ENCODE assay signal across 9 cellular contexts in the genomic region with DNA sequence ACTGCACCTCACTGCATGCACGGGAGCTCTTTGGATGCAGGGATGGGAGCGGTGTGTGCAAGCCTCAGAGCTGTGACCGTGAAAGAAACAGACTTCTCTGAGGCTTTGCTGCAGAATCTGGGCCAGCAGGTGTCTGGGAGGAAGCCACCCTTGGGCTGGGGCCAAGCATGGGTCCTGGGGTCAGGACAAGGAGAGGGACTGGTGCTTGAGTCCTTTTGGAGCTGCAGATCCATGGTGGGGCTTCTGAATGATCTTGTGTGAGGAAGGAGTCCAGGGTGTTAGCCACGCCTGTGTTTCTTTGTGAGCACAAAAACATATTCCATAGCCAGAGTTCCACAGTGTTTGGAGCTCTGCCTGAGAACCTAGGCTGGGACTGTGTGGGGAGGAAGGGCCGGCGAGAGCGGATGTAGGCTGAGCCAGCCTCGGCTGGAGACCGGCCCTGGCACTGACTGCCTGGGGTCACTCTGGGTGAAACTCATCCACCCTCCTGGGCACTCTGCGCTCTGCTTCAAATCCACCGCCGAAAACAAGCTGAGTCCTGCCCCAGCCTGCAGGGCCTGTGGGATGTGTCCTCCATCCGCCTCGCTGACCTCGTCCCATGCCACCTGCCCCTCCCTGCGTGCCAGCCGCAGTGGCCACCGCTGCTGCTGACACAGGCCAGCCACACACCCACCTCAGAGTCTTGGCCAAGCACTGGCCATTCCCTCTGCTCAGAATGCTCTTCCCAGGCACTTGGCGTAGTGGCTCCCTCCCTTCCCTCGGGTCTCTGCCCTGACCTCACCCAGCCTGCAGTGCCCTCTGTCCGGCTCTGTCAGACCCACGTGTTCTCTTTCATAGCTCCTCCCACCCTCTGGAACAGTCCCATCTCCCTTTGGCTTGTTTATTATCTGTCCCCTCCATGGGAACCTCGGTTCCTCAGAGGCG. TPM values are rescaled to one million over a fixed set of nuclear protein-coding genes. Genes with fewer than 3 reads are reported as not detected.
DNase-seq lines count a peak whose midpoint lies in the region; ATAC-seq and TF ChIP-seq lines count a peak whose summit lies in the region.
"Had no signal": no experiment of that assay in that cellular context is flagged by ENCODE, and none has a peak within 500 bp of the region (broad histone marks: within the 10 kb centered on the region; RNA-seq: fewer than 3 reads in every experiment).

No MANE protein-coding gene starts in this region.

- no peak overlapping the region for H3K4me2 ChIP-seq in PC-3 (ENCODE audit: low read length)
- H3K4me2 ChIP-seq in MM.1S (ENCODE audit: low read depth, low read length) = no peak overlapping the region

- H4K20me1 ChIP-seq in PC-3 (ENCODE audit: low read length) (no peaks in the 10 kb centered on the region), MM.1S (ENCODE audit: insufficient read depth, low read length) (peaks cover 62% of the 10 kb centered on the region)

- TF ChIP-seq CTCF in PC-3 (conservative IDR thresholded peaks at IDR 0.05; ENCODE audit: low read depth, low read length) (no peak), tibial nerve (IDR thresholded peaks at IDR 0.05) (peak in 2 of 5 experiments; percentile 20 to 38), MM.1S (IDR thresholded peaks at IDR 0.05; ENCODE audit: low read length) (no peak)

- H3K4me1 ChIP-seq in PC-3 (ENCODE audit: insufficient read depth, low read length) (peaks cover 36% of the 10 kb centered on the region), tibial nerve (peaks cover 8 to 79% (median 53%) of the 10 kb centered on the region in 4 donors), MM.1S (ENCODE audit: low read length) (no peaks in the 10 kb centered on the region)

- intact Hi-C loops in PC-3 (cut with micrococcal nuclease) = no loop called here

- H3K27ac ChIP-seq in PC-3 (ENCODE audit: low read length) (peak overlapping the region; percentile 84), epithelial cell of prostate (peak overlapping the region; percentile 77), tibial nerve (peak overlapping the region; percentile 81 to 91 (median 88)), MM.1S (ENCODE audit: low read length) (no peak overlapping the region)

- peak; percentile 66 to 90 for TF ChIP-seq EP300 in tibial nerve (IDR thresholded peaks at IDR 0.05)

- H3K9me3 ChIP-seq in PC-3 (ENCODE audit: low read length) = no peaks in the 10 kb centered on the region
- no peaks in the 10 kb centered on the region for H3K9me3 ChIP-seq in tibial nerve
- H3K9me3 ChIP-seq in MM.1S (replicated peaks; ENCODE audit: insufficient read depth, low read length) = no peaks in the 10 kb centered on the region

- no peak overlapping the region for H2AFZ ChIP-seq in PC-3 (ENCODE audit: low read length)
- H2AFZ ChIP-seq in MM.1S (ENCODE audit: low read length) = no peak overlapping the region

- DNase-seq in PC-3 (no peak), epithelial cell of prostate (ENCODE audit: low read depth, low spot score) (no peak), middle frontal gyrus (ENCODE audit: extremely low spot score, low spot score) (peak; percentile 65), tibial nerve (ENCODE audit: low spot score in 2 of 2) (peak; percentile 85 to 92), NOMO-1 treated with dmso at 0.1 percent for 144 hours (lab: John Stamatoyannopoulos, UW; ENCODE audit: unreplicated experiment) (no peak), MM.1S (no peak)

- H3K4me3 ChIP-seq in PC-3 (ENCODE audit: low read length) (no peak overlapping the region), tibial nerve (peak overlapping the region in 1 of 4 donors; percentile 26), MM.1S (ENCODE audit: low read length) (no peak overlapping the region)

- H3K9me2 ChIP-seq in PC-3 (replicated peaks; ENCODE audit: low read length) = no peaks in the 10 kb centered on the region
- H3K9me2 ChIP-seq in MM.1S (replicated peaks; ENCODE audit: insufficient read depth, low read length) = no peaks in the 10 kb centered on the region

- H3K36me3 ChIP-seq in PC-3 (ENCODE audit: low read depth, low read length) (no peaks in the 10 kb centered on the region; the same call in 1 of the 2 replicates), tibial nerve (no peaks in the 10 kb centered on the region), MM.1S (replicated peaks; ENCODE audit: insufficient read depth, low read length) (no peaks in the 10 kb centered on the region)

- H3K9ac ChIP-seq in PC-3 (ENCODE audit: low read length) (no peak overlapping the region), MM.1S (ENCODE audit: low read length) (no peak overlapping the region)

- H3F3A ChIP-seq in PC-3 (ENCODE audit: low read length, unreplicated experiment) = no peaks in the 10 kb centered on the region
- H3F3A ChIP-seq in MM.1S (ENCODE audit: insufficient read depth, low read length) = no peaks in the 10 kb centered on the region

- peaks cover 62% of the 10 kb centered on the region for H3K79me2 ChIP-seq in PC-3 (ENCODE audit: low read length)
- peaks cover 99% of the 10 kb centered on the region for H3K79me2 ChIP-seq in MM.1S (ENCODE audit: low read length)

- TF ChIP-seq POLR2A in tibial nerve (IDR thresholded peaks at IDR 0.05) = peak in 1 of 2 donors; percentile 18

- ATAC-seq in PC-3 (no peak), HG03342 (IDR thresholded peaks at IDR 0.05; ENCODE audit: unreplicated experiment) (no peak), GM21526 (IDR thresholded peaks at IDR 0.05; ENCODE audit: low FRiP score, unreplicated experiment) (no peak)
- ATAC-seq: HCT116 had no signal

- H3K27me3 ChIP-seq in PC-3 (ENCODE audit: low read length) = no peaks in the 10 kb centered on the region
- no peaks in the 10 kb centered on the region for H3K27me3 ChIP-seq in tibial nerve
- no peaks in the 10 kb centered on the region for H3K27me3 ChIP-seq in MM.1S (replicated peaks; ENCODE audit: insufficient read depth, low read length)

- BruUV-seq in PC-3 (replicated peaks; lab: Mats Ljungman, UMichigan) = no TSS peak

- CTCF ChIA-PET in PC-3 (lab: Charles Lee) = no interaction called here

- 22 to 26% methylated on average over 18 to 21 of the region's 24 CpGs for WGBS in tibial nerve, 2 donors

- POLR2A ChIA-PET in PC-3 (lab: Charles Lee; ENCODE audit: unreplicated experiment) = no interaction called here

RNA-seq across cellular contexts. Expression of a gene that starts 26.7 kb away (rescaled TPM):
- total RNA-seq in PC-3 (2014; rRNA removed) (124 and 148 TPM in 2 replicates), tibial nerve (100 to 1,000 TPM in 2 of 4 donors, 10 to 100 TPM in 2; 60.9 to 123 (median 99.3) TPM)

Comparison
In these comparisons a context has a peak if more than half of its experiments do, and no peak if none do; other contexts are left out.
1. DNase-seq: peak in middle frontal gyrus (single experiment) and tibial nerve (2 of 2); none in PC-3 (single experiment), epithelial cell of prostate (single experiment), NOMO-1 treated with dmso at 0.1 percent for 144 hours (single experiment) and MM.1S (single experiment).